Comparison of ENCODE assay signal across 9 cellular contexts in genomic region chr21:25578070-25578961, GRCh38. TPM values are rescaled to one million over a fixed set of nuclear protein-coding genes. Genes with fewer than 3 reads are reported as not detected.
DNase-seq lines count a peak whose midpoint lies in the region; ATAC-seq lines count a peak whose summit lies in the region.
"Had no signal": no experiment of that assay in that cellular context is flagged by ENCODE, and none has a peak within 500 bp of the region (broad histone marks: within the 10 kb centered on the region; RNA-seq: fewer than 3 reads in every experiment).

No MANE protein-coding gene starts in this region.

- POLR2A ChIA-PET in activated CD8-positive, alpha-beta T cell treated with anti-CD3 and anti-CD28 coated beads, Interleukin-2, amount 10 ng/mL, durations not matched to agents 7 days and 5 days (lab: Charles Lee), result interaction anchor here (0.9 kb wide), 1 partner anchor 30 kb away, joined by 4 read pairs; no protein-coding TSS in a partner anchor
- POLR2A ChIA-PET in naive thymus-derived CD8-positive, alpha-beta T cell (lab: Charles Lee), result interaction anchor here (1.1 kb wide), 1 partner anchor 28 kb away, joined by 3 read pairs; the partner anchor contains the start of gene MRPL39

- CTCF ChIA-PET in activated naive CD4-positive, alpha-beta T cell treated with anti-CD3 and anti-CD28 coated beads for 36 hours (lab: Charles Lee), result interaction anchor here (0.6 to 9.0 kb wide), 2 partner anchors 90 to 156 kb away, joined by 3 to 51 read pairs; no protein-coding TSS in a partner anchor
- CTCF ChIA-PET in activated CD8-positive, alpha-beta T cell treated with anti-CD3 and anti-CD28 coated beads, Interleukin-2, amount 10 ng/mL, durations not matched to agents 7 days and 5 days (lab: Charles Lee), result interaction anchor here (0.7 to 2.3 kb wide), 6 partner anchors 10 to 157 kb away, joined by 3 to 8 read pairs (median 4); no protein-coding TSS in a partner anchor

- intact Hi-C loops in activated naive CD4-positive, alpha-beta T cell treated with anti-CD3 and anti-CD28 coated beads for 36 hours (cut with micrococcal nuclease), result no loop called here

- peak; percentile 53 for DNase-seq in activated naive CD4-positive, alpha-beta T cell treated with anti-CD3 and anti-CD28 coated beads for 36 hours
- no peak for DNase-seq in activated naive CD4-positive, alpha-beta T cell (lab: John Stamatoyannopoulos, UW)
- no peak for DNase-seq in activated CD8-positive, alpha-beta T cell treated with anti-CD3 and anti-CD28 coated beads, Interleukin-2, amount 10 ng/mL, durations not matched to agents 7 days and 5 days
- DNase-seq in stimulated activated naive CD8-positive, alpha-beta T cell treated with anti-CD3 and anti-CD28 coated beads, Interleukin-15, amount 100 ng/mL, for 72 hours, result peak in 1 of 2 donors; percentile 39
- no peak for DNase-seq in NCI-H526 (lab: John Stamatoyannopoulos, UW)
- no peak for DNase-seq in retina
- DNase-seq in naive thymus-derived CD8-positive, alpha-beta T cell, result no peak
- DNase-seq: CD4-positive, alpha-beta memory T cell had no signal

- H3K4me1 Mint-ChIP-seq in activated naive CD4-positive, alpha-beta T cell treated with anti-CD3 and anti-CD28 coated beads for 36 hours (ENCODE audit: low read depth), result peaks cover 56% of the 10 kb centered on the region
- H3K4me1 Mint-ChIP-seq in activated CD8-positive, alpha-beta T cell treated with anti-CD3 and anti-CD28 coated beads, Interleukin-2, amount 10 ng/mL, durations not matched to agents 7 days and 5 days (ENCODE audit: low read depth), result peaks cover 55% of the 10 kb centered on the region
- H3K4me1 Mint-ChIP-seq in stimulated activated naive CD8-positive, alpha-beta T cell treated with anti-CD3 and anti-CD28 coated beads, Interleukin-15, amount 100 ng/mL, for 72 hours, result peaks cover 63% of the 10 kb centered on the region
- H3K4me1 Mint-ChIP-seq in naive thymus-derived CD8-positive, alpha-beta T cell, result peaks cover 12 to 38% (median 25%) of the 10 kb centered on the region in 4 donors

- peak; percentile 29 for ATAC-seq in HG02885 (IDR thresholded peaks at IDR 0.05; ENCODE audit: poor library complexity, unreplicated experiment)
- ATAC-seq in activated CD8-positive, alpha-beta T cell treated with anti-CD3 and anti-CD28 coated beads, Interleukin-2, amount 10 ng/mL, durations not matched to agents 7 days and 5 days, result no peak
- peak; percentile 45 for ATAC-seq in stimulated activated naive CD8-positive, alpha-beta T cell treated with anti-CD3 and anti-CD28 coated beads, Interleukin-15, amount 100 ng/mL, for 72 hours
- ATAC-seq in naive thymus-derived CD8-positive, alpha-beta T cell, result no peak

- peak overlapping the region; percentile 79 for H3K27ac Mint-ChIP-seq in activated naive CD4-positive, alpha-beta T cell treated with anti-CD3 and anti-CD28 coated beads for 36 hours
- peak overlapping the region; percentile 50 for H3K27ac Mint-ChIP-seq in activated CD8-positive, alpha-beta T cell treated with anti-CD3 and anti-CD28 coated beads, Interleukin-2, amount 10 ng/mL, durations not matched to agents 7 days and 5 days
- peak overlapping the region in 1 of 2 donors; percentile 85 for H3K27ac Mint-ChIP-seq in stimulated activated naive CD8-positive, alpha-beta T cell treated with anti-CD3 and anti-CD28 coated beads, Interleukin-15, amount 100 ng/mL, for 72 hours
- H3K27ac Mint-ChIP-seq in naive thymus-derived CD8-positive, alpha-beta T cell, result no peak overlapping the region

- peaks cover 49% of the 10 kb centered on the region for H3K36me3 Mint-ChIP-seq in activated naive CD4-positive, alpha-beta T cell treated with anti-CD3 and anti-CD28 coated beads for 36 hours (ENCODE audit: low read depth)
- H3K36me3 Mint-ChIP-seq in activated CD8-positive, alpha-beta T cell treated with anti-CD3 and anti-CD28 coated beads, Interleukin-2, amount 10 ng/mL, durations not matched to agents 7 days and 5 days (ENCODE audit: low read depth), result peaks cover 59% of the 10 kb centered on the region
- peaks cover 0 to 13% (median 10%) of the 10 kb centered on the region in 3 donors for H3K36me3 Mint-ChIP-seq in naive thymus-derived CD8-positive, alpha-beta T cell

- H3K4me3 Mint-ChIP-seq in activated naive CD4-positive, alpha-beta T cell treated with anti-CD3 and anti-CD28 coated beads for 36 hours, result peak overlapping the region; percentile 22
- no peak overlapping the region for H3K4me3 Mint-ChIP-seq in activated CD8-positive, alpha-beta T cell treated with anti-CD3 and anti-CD28 coated beads, Interleukin-2, amount 10 ng/mL, durations not matched to agents 7 days and 5 days
- no peak overlapping the region for H3K4me3 Mint-ChIP-seq in stimulated activated naive CD8-positive, alpha-beta T cell treated with anti-CD3 and anti-CD28 coated beads, Interleukin-15, amount 100 ng/mL, for 72 hours
- H3K4me3 Mint-ChIP-seq in naive thymus-derived CD8-positive, alpha-beta T cell, result no peak overlapping the region

- no peaks in the 10 kb centered on the region for H3K9me3 Mint-ChIP-seq in activated naive CD4-positive, alpha-beta T cell treated with anti-CD3 and anti-CD28 coated beads for 36 hours
- H3K9me3 Mint-ChIP-seq in activated CD8-positive, alpha-beta T cell treated with anti-CD3 and anti-CD28 coated beads, Interleukin-2, amount 10 ng/mL, durations not matched to agents 7 days and 5 days (ENCODE audit: insufficient read depth), result no peaks in the 10 kb centered on the region
- H3K9me3 Mint-ChIP-seq in stimulated activated naive CD8-positive, alpha-beta T cell treated with anti-CD3 and anti-CD28 coated beads, Interleukin-15, amount 100 ng/mL, for 72 hours, result peaks cover 0 to 8% of the 10 kb centered on the region in 2 donors
- no peaks in the 10 kb centered on the region for H3K9me3 Mint-ChIP-seq in naive thymus-derived CD8-positive, alpha-beta T cell
- H3K9me3 Mint-ChIP-seq: CD4-positive, alpha-beta memory T cell had no signal

- no peaks in the 10 kb centered on the region for H3K27me3 Mint-ChIP-seq in activated naive CD4-positive, alpha-beta T cell treated with anti-CD3 and anti-CD28 coated beads for 36 hours (ENCODE audit: low read depth)
- H3K27me3 Mint-ChIP-seq in activated CD8-positive, alpha-beta T cell treated with anti-CD3 and anti-CD28 coated beads, Interleukin-2, amount 10 ng/mL, durations not matched to agents 7 days and 5 days (ENCODE audit: low read depth), result no peaks in the 10 kb centered on the region
- H3K27me3 Mint-ChIP-seq in stimulated activated naive CD8-positive, alpha-beta T cell treated with anti-CD3 and anti-CD28 coated beads, Interleukin-15, amount 100 ng/mL, for 72 hours, result no peaks in the 10 kb centered on the region
- no peaks in the 10 kb centered on the region for H3K27me3 Mint-ChIP-seq in naive thymus-derived CD8-positive, alpha-beta T cell
- H3K27me3 Mint-ChIP-seq: CD4-positive, alpha-beta memory T cell had no signal

RNA-seq across cellular contexts. Expression of gene MRPL39, which starts 29.0 kb away (rescaled TPM):
- total RNA-seq in activated naive CD4-positive, alpha-beta T cell treated with anti-CD3 and anti-CD28 coated beads for 36 hours, result 10 to 100 TPM; 71.4 to 75.8 TPM
- 10 to 100 TPM; 42.7 to 44.5 TPM for total RNA-seq in activated CD8-positive, alpha-beta T cell treated with anti-CD3 and anti-CD28 coated beads, Interleukin-2, amount 10 ng/mL, durations not matched to agents 7 days and 5 days
- 10 to 100 TPM; 21.7 to 21.8 TPM for total RNA-seq in naive thymus-derived CD8-positive, alpha-beta T cell
- 10 to 100 TPM; 29.6 to 41.1 (median 37.3) TPM for polyA plus RNA-seq in naive thymus-derived CD8-positive, alpha-beta T cell

Comparison
In these comparisons a context has a peak if more than half of its experiments do, and no peak if none do; other contexts are left out.
1. H3K27ac Mint-ChIP-seq: peak in activated naive CD4-positive, alpha-beta T cell treated with anti-CD3 and anti-CD28 coated beads for 36 hours (single experiment) and activated CD8-positive, alpha-beta T cell treated with anti-CD3 and anti-CD28 coated beads, Interleukin-2, amount 10 ng/mL, durations not matched to agents 7 days and 5 days (single experiment); none in naive thymus-derived CD8-positive, alpha-beta T cell (0 of 10).
2. ATAC-seq: peak in HG02885 (single experiment) and stimulated activated naive CD8-positive, alpha-beta T cell treated with anti-CD3 and anti-CD28 coated beads, Interleukin-15, amount 100 ng/mL, for 72 hours (single experiment); none in activated CD8-positive, alpha-beta T cell treated with anti-CD3 and anti-CD28 coated beads, Interleukin-2, amount 10 ng/mL, durations not matched to agents 7 days and 5 days (single experiment) and naive thymus-derived CD8-positive, alpha-beta T cell (0 of 2).